1 cellular context compared by ENCODE assay signal in the genomic region with DNA sequence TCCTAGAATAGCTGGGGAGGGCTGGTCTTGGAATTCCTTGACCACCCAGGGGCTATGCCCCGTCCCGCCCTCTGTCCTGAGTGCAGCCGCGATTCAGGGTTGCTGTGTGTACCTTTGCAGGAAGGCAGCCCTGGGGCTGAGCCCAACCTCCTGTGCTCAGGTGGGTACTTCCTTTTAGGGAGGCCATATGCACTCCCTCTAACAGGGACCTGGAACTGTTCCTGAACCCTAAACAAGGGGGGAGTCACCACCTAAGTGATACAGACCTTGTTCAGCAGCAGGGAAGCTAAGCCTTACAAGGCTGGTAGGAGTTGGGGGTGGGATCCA.
TF ChIP-seq lines count a peak whose summit lies in the region.

No MANE protein-coding gene starts in this region.

TF ChIP-seq in HepG2, 621 proteins besides CTCF, POLR2A, EP300 and RAD21:
- TF ChIP-seq ZSCAN22 (CRISPR knock-in tag; IDR thresholded peaks at IDR 0.05) (no peak), HNF4A (CRISPR knock-in tag; IDR thresholded peaks at IDR 0.05) (no peak), LCORL (IDR thresholded peaks at IDR 0.05) (no peak), LCORL (CRISPR knock-in tag; IDR thresholded peaks at IDR 0.05) (no peak), SAFB2 (CRISPR knock-in tag; IDR thresholded peaks at IDR 0.05; ENCODE audit: borderline replicate concordance, low read depth) (0 out of 2 replicates have a peak, but pooled peaks have one; percentile 7), CBFB (CRISPR knock-in tag; IDR thresholded peaks at IDR 0.05) (no peak), ZNF317 (CRISPR knock-in tag; IDR thresholded peaks at IDR 0.05) (no peak), MEIS2 (CRISPR knock-in tag; IDR thresholded peaks at IDR 0.05) (no peak), NFKBIZ (CRISPR knock-in tag; IDR thresholded peaks at IDR 0.05) (no peak), ZNF879 (CRISPR knock-in tag; IDR thresholded peaks at IDR 0.05) (no peak), KMT2A (CRISPR knock-in tag; IDR thresholded peaks at IDR 0.05) (no peak), REXO4 (CRISPR knock-in tag; IDR thresholded peaks at IDR 0.05; ENCODE audit: borderline replicate concordance) (no peak), HOXA7 (CRISPR knock-in tag; IDR thresholded peaks at IDR 0.05) (no peak)
- TF ChIP-seq, protein P1, sequence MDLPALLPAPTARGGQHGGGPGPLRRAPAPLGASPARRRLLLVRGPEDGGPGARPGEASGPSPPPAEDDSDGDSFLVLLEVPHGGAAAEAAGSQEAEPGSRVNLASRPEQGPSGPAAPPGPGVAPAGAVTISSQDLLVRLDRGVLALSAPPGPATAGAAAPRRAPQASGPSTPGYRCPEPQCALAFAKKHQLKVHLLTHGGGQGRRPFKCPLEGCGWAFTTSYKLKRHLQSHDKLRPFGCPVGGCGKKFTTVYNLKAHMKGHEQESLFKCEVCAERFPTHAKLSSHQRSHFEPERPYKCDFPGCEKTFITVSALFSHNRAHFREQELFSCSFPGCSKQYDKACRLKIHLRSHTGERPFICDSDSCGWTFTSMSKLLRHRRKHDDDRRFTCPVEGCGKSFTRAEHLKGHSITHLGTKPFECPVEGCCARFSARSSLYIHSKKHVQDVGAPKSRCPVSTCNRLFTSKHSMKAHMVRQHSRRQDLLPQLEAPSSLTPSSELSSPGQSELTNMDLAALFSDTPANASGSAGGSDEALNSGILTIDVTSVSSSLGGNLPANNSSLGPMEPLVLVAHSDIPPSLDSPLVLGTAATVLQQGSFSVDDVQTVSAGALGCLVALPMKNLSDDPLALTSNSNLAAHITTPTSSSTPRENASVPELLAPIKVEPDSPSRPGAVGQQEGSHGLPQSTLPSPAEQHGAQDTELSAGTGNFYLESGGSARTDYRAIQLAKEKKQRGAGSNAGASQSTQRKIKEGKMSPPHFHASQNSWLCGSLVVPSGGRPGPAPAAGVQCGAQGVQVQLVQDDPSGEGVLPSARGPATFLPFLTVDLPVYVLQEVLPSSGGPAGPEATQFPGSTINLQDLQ (CRISPR knock-in tag; IDR thresholded peaks at IDR 0.05): 0 out of 2 replicates have a peak, but pooled peaks have one; percentile 10
- TF ChIP-seq, protein P2, sequence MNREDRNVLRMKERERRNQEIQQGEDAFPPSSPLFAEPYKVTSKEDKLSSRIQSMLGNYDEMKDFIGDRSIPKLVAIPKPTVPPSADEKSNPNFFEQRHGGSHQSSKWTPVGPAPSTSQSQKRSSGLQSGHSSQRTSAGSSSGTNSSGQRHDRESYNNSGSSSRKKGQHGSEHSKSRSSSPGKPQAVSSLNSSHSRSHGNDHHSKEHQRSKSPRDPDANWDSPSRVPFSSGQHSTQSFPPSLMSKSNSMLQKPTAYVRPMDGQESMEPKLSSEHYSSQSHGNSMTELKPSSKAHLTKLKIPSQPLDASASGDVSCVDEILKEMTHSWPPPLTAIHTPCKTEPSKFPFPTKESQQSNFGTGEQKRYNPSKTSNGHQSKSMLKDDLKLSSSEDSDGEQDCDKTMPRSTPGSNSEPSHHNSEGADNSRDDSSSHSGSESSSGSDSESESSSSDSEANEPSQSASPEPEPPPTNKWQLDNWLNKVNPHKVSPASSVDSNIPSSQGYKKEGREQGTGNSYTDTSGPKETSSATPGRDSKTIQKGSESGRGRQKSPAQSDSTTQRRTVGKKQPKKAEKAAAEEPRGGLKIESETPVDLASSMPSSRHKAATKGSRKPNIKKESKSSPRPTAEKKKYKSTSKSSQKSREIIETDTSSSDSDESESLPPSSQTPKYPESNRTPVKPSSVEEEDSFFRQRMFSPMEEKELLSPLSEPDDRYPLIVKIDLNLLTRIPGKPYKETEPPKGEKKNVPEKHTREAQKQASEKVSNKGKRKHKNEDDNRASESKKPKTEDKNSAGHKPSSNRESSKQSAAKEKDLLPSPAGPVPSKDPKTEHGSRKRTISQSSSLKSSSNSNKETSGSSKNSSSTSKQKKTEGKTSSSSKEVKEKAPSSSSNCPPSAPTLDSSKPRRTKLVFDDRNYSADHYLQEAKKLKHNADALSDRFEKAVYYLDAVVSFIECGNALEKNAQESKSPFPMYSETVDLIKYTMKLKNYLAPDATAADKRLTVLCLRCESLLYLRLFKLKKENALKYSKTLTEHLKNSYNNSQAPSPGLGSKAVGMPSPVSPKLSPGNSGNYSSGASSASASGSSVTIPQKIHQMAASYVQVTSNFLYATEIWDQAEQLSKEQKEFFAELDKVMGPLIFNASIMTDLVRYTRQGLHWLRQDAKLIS (CRISPR knock-in tag; IDR thresholded peaks at IDR 0.05): no peak
- TF ChIP-seq, protein P3, sequence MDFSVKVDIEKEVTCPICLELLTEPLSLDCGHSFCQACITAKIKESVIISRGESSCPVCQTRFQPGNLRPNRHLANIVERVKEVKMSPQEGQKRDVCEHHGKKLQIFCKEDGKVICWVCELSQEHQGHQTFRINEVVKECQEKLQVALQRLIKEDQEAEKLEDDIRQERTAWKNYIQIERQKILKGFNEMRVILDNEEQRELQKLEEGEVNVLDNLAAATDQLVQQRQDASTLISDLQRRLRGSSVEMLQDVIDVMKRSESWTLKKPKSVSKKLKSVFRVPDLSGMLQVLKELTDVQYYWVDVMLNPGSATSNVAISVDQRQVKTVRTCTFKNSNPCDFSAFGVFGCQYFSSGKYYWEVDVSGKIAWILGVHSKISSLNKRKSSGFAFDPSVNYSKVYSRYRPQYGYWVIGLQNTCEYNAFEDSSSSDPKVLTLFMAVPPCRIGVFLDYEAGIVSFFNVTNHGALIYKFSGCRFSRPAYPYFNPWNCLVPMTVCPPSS (IDR thresholded peaks at IDR 0.05): no peak
